17 cellular contexts compared by ENCODE assay signal in the genomic region with DNA sequence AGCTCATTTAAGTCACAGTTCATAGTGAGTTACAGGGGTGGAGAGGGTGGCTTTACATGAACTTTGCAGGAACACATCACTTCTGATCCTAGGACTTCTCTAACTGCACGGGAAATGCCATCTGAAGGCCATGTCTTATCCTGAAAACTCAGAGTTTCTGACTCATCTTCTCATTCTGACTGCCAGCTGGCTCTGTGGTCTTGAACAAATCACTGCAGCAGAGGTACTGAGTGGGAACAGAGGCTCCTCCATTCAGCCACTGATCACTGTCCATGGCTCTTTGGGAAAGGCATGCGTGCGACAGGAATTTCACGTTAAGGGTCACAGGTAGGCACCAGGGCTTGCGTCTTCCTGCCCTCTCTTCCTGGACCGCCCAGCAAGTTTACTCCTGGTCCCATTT.
DNase-seq lines count a peak whose midpoint lies in the region; ATAC-seq and TF ChIP-seq lines count a peak whose summit lies in the region.
"Had no signal": no experiment of that assay in that cellular context is flagged by ENCODE, and none has a peak within 500 bp of the region (broad histone marks: within the 10 kb centered on the region; RNA-seq: fewer than 3 reads in every experiment).

No MANE protein-coding gene starts in this region.

- H3K4me2 ChIP-seq in IMR-90 (ENCODE audit: low read depth, low read length): no peak overlapping the region

- H2AK9ac ChIP-seq in IMR-90 (replicated peaks; ENCODE audit: low read depth, low read length, poor library complexity): peak overlapping the region; percentile 7

- H4K91ac ChIP-seq in IMR-90 (ENCODE audit: insufficient read depth, low read depth, low read length): no peak overlapping the region

- TF ChIP-seq CTCF in IMR-90 (conservative IDR thresholded peaks at IDR 0.05; ENCODE audit: low read depth, low read length) (no peak), fibroblast of pulmonary artery (IDR thresholded peaks at IDR 0.05; ENCODE audit: low read length, missing control alignments) (no peak)

- CTCF ChIA-PET in IMR-90 (lab: Yijun Ruan, JAX): no interaction called here

- H3K4me1 ChIP-seq in IMR-90 (ENCODE audit: control insufficient read depth, insufficient read depth, low read length): peaks cover 7% of the 10 kb centered on the region

- no TSS peak for BruUV-seq in IMR-90 (replicated peaks; lab: Mats Ljungman, UMichigan)

- no peaks in the 10 kb centered on the region for H3K27me3 ChIP-seq in IMR-90 (ENCODE audit: control insufficient read depth, insufficient read depth, low read length)
- H3K27me3 ChIP-seq: tibial nerve had no signal

- no peak overlapping the region for H2BK120ac ChIP-seq in IMR-90 (ENCODE audit: low read depth, low read length)

- no peak overlapping the region for H4K5ac ChIP-seq in IMR-90 (ENCODE audit: low read depth, low read length)

- intact Hi-C loops in IMR-90 (cut with micrococcal nuclease): no loop called here

- H3K9me3 ChIP-seq in IMR-90 (ENCODE audit: control insufficient read depth, insufficient read depth, low read length): no peaks in the 10 kb centered on the region
- H3K9me3 ChIP-seq: tibial nerve had no signal

- dilution Hi-C loops in IMR-90 (cut with HindIII; ENCODE audit: low sequenced_read_pairs, unreplicated experiment): no loop called here

- no peak overlapping the region for H2BK20ac ChIP-seq in IMR-90 (ENCODE audit: low read depth, low read length)

- H3K9me1 ChIP-seq in IMR-90 (ENCODE audit: insufficient read depth, low read length): peaks cover 8% of the 10 kb centered on the region

- no peak overlapping the region; the same call in 1 of the 2 replicates for H2AK5ac ChIP-seq in IMR-90 (ENCODE audit: low read depth, low read length)

- in situ Hi-C loops in IMR-90 (cut with MboI; ENCODE audit: low sequenced_read_pairs): no loop called here

- DNase-seq in IMR-90 (peak; percentile 76), amniotic epithelial cell (ENCODE audit: low read depth) (peak; percentile 66), fibroblast of pulmonary artery (ENCODE audit: low read depth) (peak; percentile 54), stromal cell of bone marrow (ENCODE audit: low read depth) (peak; percentile 39)
- DNase-seq: activated effector memory CD4-positive, alpha-beta T cell treated with anti-CD3 and anti-CD28 coated beads, Interleukin-2, amount 50 U/mL, for 16 hours; DMS153; NCI-H1694; NCI-H2227 treated with DMSO at 0.1 percent for 48 hours; NK-92 treated with Interleukin-12 subunit alpha and Interleukin-12 subunit beta, amount 100 ng/mL, for 24 hours; stimulated activated naive B cell treated with anti-CD40 and anti-IgM and Interleukin-4, amounts not matched to agents 10 μg/mL and 1 μg/mL and 100 μg/mL, for 72 hours had no signal

- no peak overlapping the region for H3K4me3 ChIP-seq in IMR-90 (ENCODE audit: insufficient read depth, low read depth, low read length)
- H3K4me3 ChIP-seq in fibroblast of pulmonary artery (replicated peaks; ENCODE audit: low read depth, low read length): no peak overlapping the region
- H3K4me3 ChIP-seq: tibial nerve had no signal

- no peak overlapping the region for H2BK5ac ChIP-seq in IMR-90 (ENCODE audit: low read depth, low read length, poor library complexity, severe bottlenecking)

- no peak overlapping the region for H3K18ac ChIP-seq in IMR-90 (ENCODE audit: low read depth, low read length)

- H2AFZ ChIP-seq in IMR-90 (replicated peaks; ENCODE audit: low read length, poor library complexity): no peak overlapping the region

- no peak overlapping the region for H3K9ac ChIP-seq in IMR-90 (ENCODE audit: low read depth, low read length)

- H4K8ac ChIP-seq in IMR-90 (ENCODE audit: low read depth in 2 of 2, low read length in 2 of 2): no peak overlapping the region

- H3K27ac ChIP-seq in IMR-90 (ENCODE audit: insufficient read depth, low read length): no peak overlapping the region
- H3K27ac ChIP-seq: C4-2B, epithelial cell of prostate had no signal

- no peak overlapping the region for H3K4ac ChIP-seq in IMR-90 (ENCODE audit: low read depth, low read length)

- no peak overlapping the region for H2BK15ac ChIP-seq in IMR-90 (ENCODE audit: low read depth, low read length)

- H4K20me1 ChIP-seq in IMR-90 (ENCODE audit: insufficient read depth, low read length): no peaks in the 10 kb centered on the region

- ATAC-seq in IMR-90 (ENCODE audit: low read depth): peak; percentile 73
- no peak for ATAC-seq in GM18511 (IDR thresholded peaks at IDR 0.05; ENCODE audit: unreplicated experiment)
- ATAC-seq in GM18858 (IDR thresholded peaks at IDR 0.05; ENCODE audit: unreplicated experiment): no peak
- ATAC-seq in GM19035 (IDR thresholded peaks at IDR 0.05; ENCODE audit: unreplicated experiment): no peak
- ATAC-seq: HCT116; stimulated activated naive B cell treated with anti-CD40 and anti-IgM and Interleukin-4, amounts not matched to agents 10 μg/mL and 1 μg/mL and 100 μg/mL, for 72 hours had no signal

- no peak for TF ChIP-seq POLR2A in IMR-90 (IDR thresholded peaks at IDR 0.05; ENCODE audit: low read depth, low read length)

- no peaks in the 10 kb centered on the region; a peak in 1 of 4 replicates for H3K79me1 ChIP-seq in IMR-90 (ENCODE audit: low read depth in 1 of 2, low read length in 2 of 2)

- H3K56ac ChIP-seq in IMR-90 (ENCODE audit: extremely low read depth, insufficient read depth, low read length): no peak overlapping the region

- whole genome bisulfite sequencing in IMR-90 (ENCODE audit: extremely low coverage in 2 of 2, insufficient read length in 1 of 2), 2 experiments: 100% methylated on average over 3 of the region's 6 CpGs; no CpG with 5 or more reads in 1 of the 2 experiments

- TF ChIP-seq RAD21 in IMR-90 (IDR thresholded peaks at IDR 0.05; ENCODE audit: low read length): no peak

- H3K23ac ChIP-seq in IMR-90 (ENCODE audit: low read depth, low read length): no peak overlapping the region

- H3K14ac ChIP-seq in IMR-90 (replicated peaks; ENCODE audit: low read depth, low read length): 0 out of 2 replicates have a peak overlapping the region, but pooled peaks have one; percentile 5

- POLR2A ChIA-PET in IMR-90 (lab: Charles Lee; ENCODE audit: unreplicated experiment): no interaction called here

- no peaks in the 10 kb centered on the region for H3K36me3 ChIP-seq in IMR-90 (ENCODE audit: control insufficient read depth, insufficient read depth, low read length)

TF ChIP-seq in IMR-90, 13 proteins besides CTCF, POLR2A, EP300 and RAD21:
- TF ChIP-seq BHLHE40 (IDR thresholded peaks at IDR 0.05; ENCODE audit: low read depth, low read length) (no peak), FOS (IDR thresholded peaks at IDR 0.05; ENCODE audit: low read depth, low read length) (no peak), CHD1 (IDR thresholded peaks at IDR 0.05; ENCODE audit: low read depth, low read length) (no peak), MAFK (IDR thresholded peaks at IDR 0.05; ENCODE audit: low read depth, low read length) (no peak), MAZ (IDR thresholded peaks at IDR 0.05; ENCODE audit: borderline replicate concordance, low read depth, low read length) (no peak), SMC3 (IDR thresholded peaks at IDR 0.05; ENCODE audit: low read depth, low read length) (no peak), RFX5 (IDR thresholded peaks at IDR 0.05; ENCODE audit: low read depth, low read length) (no peak), MXI1 (IDR thresholded peaks at IDR 0.05; ENCODE audit: borderline replicate concordance, low read depth, low read length) (no peak), RCOR1 (IDR thresholded peaks at IDR 0.05; ENCODE audit: insufficient replicate concordance, low read length) (no peak), CEBPB (IDR thresholded peaks at IDR 0.05; ENCODE audit: low read depth, low read length) (no peak)
- TF ChIP-seq, protein P1, sequence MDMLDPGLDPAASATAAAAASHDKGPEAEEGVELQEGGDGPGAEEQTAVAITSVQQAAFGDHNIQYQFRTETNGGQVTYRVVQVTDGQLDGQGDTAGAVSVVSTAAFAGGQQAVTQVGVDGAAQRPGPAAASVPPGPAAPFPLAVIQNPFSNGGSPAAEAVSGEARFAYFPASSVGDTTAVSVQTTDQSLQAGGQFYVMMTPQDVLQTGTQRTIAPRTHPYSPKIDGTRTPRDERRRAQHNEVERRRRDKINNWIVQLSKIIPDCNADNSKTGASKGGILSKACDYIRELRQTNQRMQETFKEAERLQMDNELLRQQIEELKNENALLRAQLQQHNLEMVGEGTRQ (IDR thresholded peaks at IDR 0.05; ENCODE audit: low read depth, low read length): no peak
- TF ChIP-seq, protein P2, sequence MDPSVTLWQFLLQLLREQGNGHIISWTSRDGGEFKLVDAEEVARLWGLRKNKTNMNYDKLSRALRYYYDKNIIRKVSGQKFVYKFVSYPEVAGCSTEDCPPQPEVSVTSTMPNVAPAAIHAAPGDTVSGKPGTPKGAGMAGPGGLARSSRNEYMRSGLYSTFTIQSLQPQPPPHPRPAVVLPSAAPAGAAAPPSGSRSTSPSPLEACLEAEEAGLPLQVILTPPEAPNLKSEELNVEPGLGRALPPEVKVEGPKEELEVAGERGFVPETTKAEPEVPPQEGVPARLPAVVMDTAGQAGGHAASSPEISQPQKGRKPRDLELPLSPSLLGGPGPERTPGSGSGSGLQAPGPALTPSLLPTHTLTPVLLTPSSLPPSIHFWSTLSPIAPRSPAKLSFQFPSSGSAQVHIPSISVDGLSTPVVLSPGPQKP (IDR thresholded peaks at IDR 0.05; ENCODE audit: borderline replicate concordance, low read depth, low read length): no peak
